ENCODE assay signal across 8 cellular contexts in genomic region chr6:37819177-37819801, GRCh38. TPM values are rescaled to one million over a fixed set of nuclear protein-coding genes. Genes with fewer than 3 reads are reported as not detected.
DNase-seq lines count a peak whose midpoint lies in the region; ATAC-seq and TF ChIP-seq lines count a peak whose summit lies in the region.

A gene with protein sequence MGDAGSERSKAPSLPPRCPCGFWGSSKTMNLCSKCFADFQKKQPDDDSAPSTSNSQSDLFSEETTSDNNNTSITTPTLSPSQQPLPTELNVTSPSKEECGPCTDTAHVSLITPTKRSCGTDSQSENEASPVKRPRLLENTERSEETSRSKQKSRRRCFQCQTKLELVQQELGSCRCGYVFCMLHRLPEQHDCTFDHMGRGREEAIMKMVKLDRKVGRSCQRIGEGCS (plus strand): TSS chr6:37819727. CDS start chr6:37819946, 219 bp downstream.

- H3K4me3 ChIP-seq in IMR-90 (ENCODE audit: insufficient read depth, low read depth, low read length) (peak within 1 kb of the TSS; percentile 47), OCI-LY7 (ENCODE audit: low read depth, low read length, poor library complexity, severe bottlenecking) (peak within 1 kb of the TSS; percentile 84)

- intact Hi-C loops in IMR-90 (cut with micrococcal nuclease) (loop anchor here (2.0 kb wide), 1 partner anchor 114 kb away; no protein-coding TSS in a partner anchor), OCI-LY7 (cut with micrococcal nuclease; ENCODE audit: unreplicated experiment) (no loop called here)

- H3K36me3 ChIP-seq in IMR-90 (ENCODE audit: control insufficient read depth, insufficient read depth, low read length) = no peaks in the 10 kb centered on the region; the same call in 1 of the 2 replicates
- H3K36me3 ChIP-seq in OCI-LY7 (ENCODE audit: insufficient read depth, low read length) = no peaks in the 10 kb centered on the region

- H3K4me2 ChIP-seq in IMR-90 (ENCODE audit: low read depth, low read length) (peak within 1 kb of the TSS; percentile 97), OCI-LY7 (ENCODE audit: low read length) (peak within 1 kb of the TSS; percentile 100)

- peak; percentile 98 for DNase-seq in DMS 273 (lab: John Stamatoyannopoulos, UW; ENCODE audit: unreplicated experiment)
- DNase-seq in IMR-90 = peak; percentile 96
- DNase-seq in OCI-LY7 (ENCODE audit: low spot score) = peak; percentile 99
- DNase-seq in activated T-cell treated with anti-CD3 and anti-CD28 coated beads for 24 hours (ENCODE audit: low read depth) = peak; percentile 88
- peak; percentile 89 for DNase-seq in epidermal melanocyte (ENCODE audit: insufficient read length, low spot score)
- peak; percentile 92 for DNase-seq in middle frontal gyrus (ENCODE audit: extremely low spot score, low spot score)
- DNase-seq in stimulated activated CD8-positive, alpha-beta memory T cell treated with anti-CD3 and anti-CD28 coated beads, Interleukin-2, amount 100 ng/mL, for 1 hour (ENCODE audit: low read depth in 2 of 2) = peak; percentile 79 to 86

- dilution Hi-C loops in IMR-90 (cut with HindIII; ENCODE audit: low sequenced_read_pairs, unreplicated experiment) = no loop called here

- H2AK9ac ChIP-seq in IMR-90 (replicated peaks; ENCODE audit: low read depth, low read length, poor library complexity) = peak within 1 kb of the TSS; percentile 98

- H3K18ac ChIP-seq in IMR-90 (ENCODE audit: low read depth, low read length) = peak within 1 kb of the TSS; percentile 75

- peak within 1 kb of the TSS; percentile 99 for H2AFZ ChIP-seq in IMR-90 (replicated peaks; ENCODE audit: low read length, poor library complexity)
- H2AFZ ChIP-seq in OCI-LY7 (ENCODE audit: low read length) = peak within 1 kb of the TSS; percentile 92

- in situ Hi-C loops in IMR-90 (cut with MboI; ENCODE audit: low sequenced_read_pairs) = no loop called here

- peak within 1 kb of the TSS; percentile 97 for H4K91ac ChIP-seq in IMR-90 (ENCODE audit: insufficient read depth, low read depth, low read length)

- TF ChIP-seq POLR2A in IMR-90 (IDR thresholded peaks at IDR 0.05; ENCODE audit: low read depth, low read length) = peak; percentile 80

- ATAC-seq in GM21529 (IDR thresholded peaks at IDR 0.05; ENCODE audit: unreplicated experiment) = peak; percentile 78
- ATAC-seq in IMR-90 (ENCODE audit: low read depth) = peak; percentile 90

- peak within 1 kb of the TSS; percentile 98 for H2BK5ac ChIP-seq in IMR-90 (ENCODE audit: low read depth, low read length, poor library complexity, severe bottlenecking)

- peak within 1 kb of the TSS; percentile 84 to 99 for H4K8ac ChIP-seq in IMR-90 (ENCODE audit: low read depth in 2 of 2, low read length in 2 of 2)

- BruUV-seq in IMR-90 (replicated peaks; lab: Mats Ljungman, UMichigan) (no TSS peak), OCI-LY7 (replicated peaks; lab: Mats Ljungman, UMichigan) (no TSS peak)

- H3K9me1 ChIP-seq in IMR-90 (ENCODE audit: insufficient read depth, low read length) = peaks cover 19% of the 10 kb centered on the region

- no peak for TF ChIP-seq RAD21 in IMR-90 (IDR thresholded peaks at IDR 0.05; ENCODE audit: low read length)

- H3K14ac ChIP-seq in IMR-90 (replicated peaks; ENCODE audit: low read depth, low read length) = peak within 1 kb of the TSS; percentile 98

- H3K4ac ChIP-seq in IMR-90 (ENCODE audit: low read depth, low read length) = peak within 1 kb of the TSS; percentile 98

- POLR2A ChIA-PET in IMR-90 (lab: Charles Lee; ENCODE audit: unreplicated experiment) (interaction anchor here (0.6 to 0.8 kb wide), 3 partner anchors 25 to 215 kb away, joined by 4 to 5 read pairs (median 4); no protein-coding TSS in a partner anchor), OCI-LY7 (lab: Charles Lee) (interaction anchor here (0.6 to 1.6 kb wide), 5 partner anchors 8 to 1258 kb away, joined by 3 to 11 read pairs (median 4); no protein-coding TSS in a partner anchor)

- peaks cover 6 to 42% of the 10 kb centered on the region in 2 experiments; a peak in 3 of 4 replicates for H3K79me1 ChIP-seq in IMR-90 (ENCODE audit: low read depth in 1 of 2, low read length in 2 of 2)

- H3K27ac ChIP-seq in IMR-90 (ENCODE audit: insufficient read depth, low read length) (peak within 1 kb of the TSS; percentile 94), OCI-LY7 (ENCODE audit: low read depth, low read length, poor library complexity, severe bottlenecking) (peak within 1 kb of the TSS; percentile 63)

- H3K27me3 ChIP-seq in IMR-90 (ENCODE audit: control insufficient read depth, insufficient read depth, low read length) = no peaks in the 10 kb centered on the region

- peak within 1 kb of the TSS; percentile 66 for H4K5ac ChIP-seq in IMR-90 (ENCODE audit: low read depth, low read length)

- peaks cover 38% of the 10 kb centered on the region for H3K79me2 ChIP-seq in OCI-LY7 (ENCODE audit: insufficient read depth, low read depth, low read length)

- TF ChIP-seq CTCF in IMR-90 (conservative IDR thresholded peaks at IDR 0.05; ENCODE audit: low read depth, low read length) = no peak
- TF ChIP-seq CTCF in OCI-LY7 (conservative IDR thresholded peaks at IDR 0.05; ENCODE audit: low read length) = no peak

- peak within 1 kb of the TSS; percentile 88 for H3K9ac ChIP-seq in IMR-90 (ENCODE audit: low read depth, low read length)

- H3K4me1 ChIP-seq in IMR-90 (ENCODE audit: control insufficient read depth, insufficient read depth, low read length) = peaks cover 9% of the 10 kb centered on the region; the same call in 1 of the 2 replicates
- peaks cover 18% of the 10 kb centered on the region for H3K4me1 ChIP-seq in OCI-LY7 (ENCODE audit: insufficient read depth, low read length, poor library complexity, severe bottlenecking)

- WGBS in IMR-90 (ENCODE audit: extremely low coverage in 2 of 2, insufficient read length in 1 of 2), 2 experiments = 0% methylated on average over 35 of the region's 64 CpGs; no CpG with 5 or more reads in 1 of the 2 experiments

- H2BK120ac ChIP-seq in IMR-90 (ENCODE audit: low read depth, low read length) = peak within 1 kb of the TSS; percentile 98

- H3K9me2 ChIP-seq in OCI-LY7 (ENCODE audit: insufficient read depth, low read length) = no peaks in the 10 kb centered on the region

- peak within 1 kb of the TSS; percentile 100 for H3K56ac ChIP-seq in IMR-90 (ENCODE audit: extremely low read depth, insufficient read depth, low read length)

- H2AK5ac ChIP-seq in IMR-90 (ENCODE audit: low read depth, low read length) = peak within 1 kb of the TSS; percentile 92

- CTCF ChIA-PET in IMR-90 (lab: Yijun Ruan, JAX) (interaction anchor here (0.9 to 1.9 kb wide), 2 partner anchors 8 to 675 kb away, joined by 3 to 5 read pairs; no protein-coding TSS in a partner anchor), OCI-LY7 (lab: Charles Lee; ENCODE audit: unreplicated experiment) (no interaction called here)

- peak within 1 kb of the TSS; percentile 87 for H2BK20ac ChIP-seq in IMR-90 (ENCODE audit: low read depth, low read length)

- H3K9me3 ChIP-seq in IMR-90 (ENCODE audit: control insufficient read depth, insufficient read depth, low read length) = no peaks in the 10 kb centered on the region
- no peaks in the 10 kb centered on the region for H3K9me3 ChIP-seq in OCI-LY7 (ENCODE audit: low read length)

- peak within 1 kb of the TSS; percentile 98 for H3K23ac ChIP-seq in IMR-90 (ENCODE audit: low read depth, low read length)

- peak within 1 kb of the TSS; percentile 96; the same call in 2 of the 3 replicates for H2BK15ac ChIP-seq in IMR-90 (ENCODE audit: low read depth, low read length)

- H4K20me1 ChIP-seq in IMR-90 (ENCODE audit: insufficient read depth, low read length) = peaks cover 40% of the 10 kb centered on the region
- peaks cover 18% of the 10 kb centered on the region; the same call in 1 of the 2 replicates for H4K20me1 ChIP-seq in OCI-LY7 (ENCODE audit: insufficient read depth, low read length)

TF ChIP-seq in IMR-90, 13 proteins besides CTCF, POLR2A, EP300 and RAD21 (continues in another document):
- TF ChIP-seq, protein P1, sequence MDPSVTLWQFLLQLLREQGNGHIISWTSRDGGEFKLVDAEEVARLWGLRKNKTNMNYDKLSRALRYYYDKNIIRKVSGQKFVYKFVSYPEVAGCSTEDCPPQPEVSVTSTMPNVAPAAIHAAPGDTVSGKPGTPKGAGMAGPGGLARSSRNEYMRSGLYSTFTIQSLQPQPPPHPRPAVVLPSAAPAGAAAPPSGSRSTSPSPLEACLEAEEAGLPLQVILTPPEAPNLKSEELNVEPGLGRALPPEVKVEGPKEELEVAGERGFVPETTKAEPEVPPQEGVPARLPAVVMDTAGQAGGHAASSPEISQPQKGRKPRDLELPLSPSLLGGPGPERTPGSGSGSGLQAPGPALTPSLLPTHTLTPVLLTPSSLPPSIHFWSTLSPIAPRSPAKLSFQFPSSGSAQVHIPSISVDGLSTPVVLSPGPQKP (IDR thresholded peaks at IDR 0.05; ENCODE audit: borderline replicate concordance, low read depth, low read length) = no peak
- TF ChIP-seq CHD1 (IDR thresholded peaks at IDR 0.05; ENCODE audit: low read depth, low read length) (peak; percentile 97; the same call in 1 of the 2 replicates), CEBPB (IDR thresholded peaks at IDR 0.05; ENCODE audit: low read depth, low read length) (no peak), FOS (IDR thresholded peaks at IDR 0.05; ENCODE audit: low read depth, low read length) (0 out of 2 replicates have a peak, but pooled peaks have one; percentile 5), BHLHE40 (IDR thresholded peaks at IDR 0.05; ENCODE audit: low read depth, low read length) (peak; percentile 96), MAFK (IDR thresholded peaks at IDR 0.05; ENCODE audit: low read depth, low read length) (no peak), NFE2L2 (IDR thresholded peaks at IDR 0.05; ENCODE audit: low read depth, low read length) (no peak), SMC3 (IDR thresholded peaks at IDR 0.05; ENCODE audit: low read depth, low read length) (no peak), USF2 (IDR thresholded peaks at IDR 0.05; ENCODE audit: low read depth, low read length) (peak; percentile 42), MXI1 (IDR thresholded peaks at IDR 0.05; ENCODE audit: borderline replicate concordance, low read depth, low read length) (no peak), MAZ (IDR thresholded peaks at IDR 0.05; ENCODE audit: borderline replicate concordance, low read depth, low read length) (peak; percentile 93; the same call in 1 of the 2 replicates), RCOR1 (IDR thresholded peaks at IDR 0.05; ENCODE audit: insufficient replicate concordance, low read length) (no peak)

RNA-seq across cellular contexts. Expression of the gene that starts here (rescaled TPM):
- total RNA-seq in IMR-90 (2012; rRNA removed) = 10.9 and 13.1 TPM in 2 replicates
- 21.8 and 26.7 TPM in 2 replicates for polyA plus RNA-seq in IMR-90 (2012; rRNA removed)
- polyA plus RNA-seq in IMR-90 (2012; cell fraction: cytosol; rRNA removed) = 15.3 and 24.4 TPM in 2 replicates
- 15.6 and 20.7 TPM in 2 replicates for polyA plus RNA-seq in IMR-90 (2012; cell fraction: nucleus; rRNA removed; ENCODE audit: low replicate concordance)
- 7.8 and 8.3 TPM in 2 replicates for total RNA-seq in OCI-LY7 (2014; rRNA removed; shearing (Covaris generic))
- total RNA-seq in OCI-LY7 (2022) = 33.8 and 36.4 TPM in 2 replicates

Comparison
In these comparisons a context has a peak if more than half of its experiments do, and no peak if none do; other contexts are left out.
1. Peak in every context shown above with its lines: DNase-seq, ATAC-seq, H3K4me3 ChIP-seq and H3K27ac ChIP-seq.